In genomic region chr17:28900986-28901726, GRCh38 we compare ENCODE assay signal across 9 cellular contexts. TPM values are rescaled to one million over a fixed set of nuclear protein-coding genes. Genes with fewer than 3 reads are reported as not detected.
A peak's percentile ranks its signal among the peaks of the same experiment; 100 is the strongest.
DNase-seq lines count a peak whose midpoint lies in the region; ATAC-seq and TF ChIP-seq lines count a peak whose summit lies in the region.
"Had no signal": no experiment of that assay in that cellular context is flagged by ENCODE, and none has a peak within 500 bp of the region (broad histone marks: within the 10 kb centered on the region; RNA-seq: fewer than 3 reads in every experiment).

No MANE protein-coding gene starts in this region.

- no peak overlapping the region for H3K4me3 ChIP-seq in breast epithelium

- H3K27me3 ChIP-seq in breast epithelium: no peaks in the 10 kb centered on the region
- H3K27me3 ChIP-seq: gastroesophageal sphincter had no signal

- H3K4me3 Mint-ChIP-seq in activated T-cell treated with anti-CD3 and anti-CD28 coated beads, Interleukin-2, amount 50 U/mL, for 4 hours: peak overlapping the region; percentile 92
- peak overlapping the region; percentile 88 for H3K4me3 Mint-ChIP-seq in stimulated activated memory B cell treated with anti-CD40 and anti-IgM and Interleukin-4, amounts not matched to agents 10 μg/mL and 1 μg/mL and 100 μg/mL, for 72 hours

- ATAC-seq in activated T-cell treated with anti-CD3 and anti-CD28 coated beads, Interleukin-2, amount 50 U/mL, for 4 hours: no peak
- no peak for ATAC-seq in stimulated activated memory B cell treated with anti-CD40 and anti-IgM and Interleukin-4, amounts not matched to agents 10 μg/mL and 1 μg/mL and 100 μg/mL, for 72 hours
- no peak for ATAC-seq in Right ventricle myocardium inferior
- ATAC-seq: gastroesophageal sphincter had no signal

- no peaks in the 10 kb centered on the region for H3K36me3 ChIP-seq in breast epithelium

- no peaks in the 10 kb centered on the region for H3K9me3 Mint-ChIP-seq in activated T-cell treated with anti-CD3 and anti-CD28 coated beads, Interleukin-2, amount 50 U/mL, for 4 hours
- no peaks in the 10 kb centered on the region for H3K9me3 Mint-ChIP-seq in stimulated activated memory B cell treated with anti-CD40 and anti-IgM and Interleukin-4, amounts not matched to agents 10 μg/mL and 1 μg/mL and 100 μg/mL, for 72 hours

- DNase-seq in activated T-cell treated with anti-CD3 and anti-CD28 coated beads, Interleukin-2, amount 50 U/mL, for 4 hours: no peak
- no peak for DNase-seq in activated T-cell treated with anti-CD3 and anti-CD28 coated beads, Interleukin-2, amount 50 U/mL, for 1 hour
- DNase-seq in breast epithelium (ENCODE audit: low spot score in 2 of 2): no peak
- DNase-seq in Right ventricle myocardium inferior (ENCODE audit: missing footprints): no peak
- no peak for DNase-seq in cardiac septum (ENCODE audit: low spot score)
- DNase-seq: anterior cingulate cortex, NCI-H1694 treated with DMSO at 0.1 percent for 48 hours had no signal

- no peak for TF ChIP-seq CTCF in breast epithelium (IDR thresholded peaks at IDR 0.05)

- H3K4me1 ChIP-seq in breast epithelium: peaks cover 0 to 5% of the 10 kb centered on the region in 2 donors

- H3K27me3 Mint-ChIP-seq in activated T-cell treated with anti-CD3 and anti-CD28 coated beads, Interleukin-2, amount 50 U/mL, for 4 hours (ENCODE audit: low read depth): no peaks in the 10 kb centered on the region
- no peaks in the 10 kb centered on the region for H3K27me3 Mint-ChIP-seq in stimulated activated memory B cell treated with anti-CD40 and anti-IgM and Interleukin-4, amounts not matched to agents 10 μg/mL and 1 μg/mL and 100 μg/mL, for 72 hours

- no peak for TF ChIP-seq POLR2A in breast epithelium (IDR thresholded peaks at IDR 0.05)

- intact Hi-C loops in breast epithelium (cut with DNase I; ENCODE audit: low total_unique reads): loop anchor here (10.0 kb wide), 1 partner anchor 156 kb away; the partner anchor contains the start of gene TRAF4
- intact Hi-C loops in Right ventricle myocardium inferior (cut with DNase I): loop anchor here (5.0 kb wide), 1 partner anchor 174 kb away; the partner anchor contains the start of genes NEK8 and TLCD1
- intact Hi-C loops in cardiac septum (cut with DNase I): loop anchor here (1.0 kb wide), 1 partner anchor 44 kb away; no protein-coding TSS in a partner anchor

- peak overlapping the region; percentile 96 for H3K27ac Mint-ChIP-seq in stimulated activated memory B cell treated with anti-CD40 and anti-IgM and Interleukin-4, amounts not matched to agents 10 μg/mL and 1 μg/mL and 100 μg/mL, for 72 hours

- peak overlapping the region; percentile 22 to 86 for H3K27ac ChIP-seq in breast epithelium

- peaks cover 49% of the 10 kb centered on the region for H3K4me1 Mint-ChIP-seq in activated T-cell treated with anti-CD3 and anti-CD28 coated beads, Interleukin-2, amount 50 U/mL, for 4 hours (ENCODE audit: low read depth)
- H3K4me1 Mint-ChIP-seq in stimulated activated memory B cell treated with anti-CD40 and anti-IgM and Interleukin-4, amounts not matched to agents 10 μg/mL and 1 μg/mL and 100 μg/mL, for 72 hours: peaks cover 83% of the 10 kb centered on the region

- peaks cover 7% of the 10 kb centered on the region for H3K36me3 Mint-ChIP-seq in activated T-cell treated with anti-CD3 and anti-CD28 coated beads, Interleukin-2, amount 50 U/mL, for 4 hours (ENCODE audit: insufficient read depth)
- H3K36me3 Mint-ChIP-seq in stimulated activated memory B cell treated with anti-CD40 and anti-IgM and Interleukin-4, amounts not matched to agents 10 μg/mL and 1 μg/mL and 100 μg/mL, for 72 hours: peaks cover 27% of the 10 kb centered on the region

- H3K9me3 ChIP-seq in breast epithelium: no peaks in the 10 kb centered on the region
- H3K9me3 ChIP-seq: gastroesophageal sphincter had no signal

RNA-seq across cellular contexts. Expression of gene DHRS13, which starts 1.7 kb away (rescaled TPM):
- 10 to 100 TPM; 20.7 to 24.5 (median 21.8) TPM for total RNA-seq in activated T-cell treated with anti-CD3 and anti-CD28 coated beads, Interleukin-2, amount 50 U/mL, for 4 hours
- total RNA-seq in breast epithelium (10 to 100 TPM in 2 of 3 donors, 1 to 10 TPM in 1; 3.2 to 20.6 (median 14.2) TPM), Right ventricle myocardium inferior (3.0 TPM), cardiac septum (3.0 TPM)

RNA-seq across cellular contexts. Expression of gene FLOT2, which starts 3.6 kb away (rescaled TPM):
- total RNA-seq in activated T-cell treated with anti-CD3 and anti-CD28 coated beads, Interleukin-2, amount 50 U/mL, for 4 hours: 10 to 100 TPM; 48.3 to 62.9 (median 59.3) TPM
- total RNA-seq in breast epithelium (10 to 100 TPM; 49.8 to 78.3 (median 56.9) TPM), Right ventricle myocardium inferior (118 TPM), cardiac septum (80.4 TPM)

RNA-seq across cellular contexts. Expression of gene ERAL1, which starts 46.3 kb away (rescaled TPM):
- 10 to 100 TPM; 79.8 to 81.3 (median 80.8) TPM for total RNA-seq in activated T-cell treated with anti-CD3 and anti-CD28 coated beads, Interleukin-2, amount 50 U/mL, for 4 hours
- total RNA-seq in breast epithelium (10 to 100 TPM; 24.3 to 51.2 (median 26.4) TPM), Right ventricle myocardium inferior (37.2 TPM), cardiac septum (31.3 TPM)

RNA-seq across cellular contexts. Expression of gene PHF12, which starts 50.2 kb away (rescaled TPM):
- 10 to 100 TPM; 45.2 to 48.6 (median 47.8) TPM for total RNA-seq in activated T-cell treated with anti-CD3 and anti-CD28 coated beads, Interleukin-2, amount 50 U/mL, for 4 hours
- 10 to 100 TPM; 32.2 to 42.9 (median 40.3) TPM for total RNA-seq in breast epithelium
- total RNA-seq in Right ventricle myocardium inferior: 18.3 TPM
- total RNA-seq in cardiac septum: 20.4 TPM

RNA-seq across cellular contexts. Expression of gene FAM222B, which starts 58.6 kb away (rescaled TPM):
- total RNA-seq in activated T-cell treated with anti-CD3 and anti-CD28 coated beads, Interleukin-2, amount 50 U/mL, for 4 hours: 10 to 100 TPM; 23.5 to 26.4 (median 24.9) TPM
- total RNA-seq in breast epithelium: 10 to 100 TPM in 2 of 3 donors, 1 to 10 TPM in 1; 9.7 to 12.0 (median 10.5) TPM
- total RNA-seq in Right ventricle myocardium inferior: 16.9 TPM
- total RNA-seq in cardiac septum: 18.6 TPM
